Comparison of ENCODE assay signal across 15 cellular contexts in the genomic region with DNA sequence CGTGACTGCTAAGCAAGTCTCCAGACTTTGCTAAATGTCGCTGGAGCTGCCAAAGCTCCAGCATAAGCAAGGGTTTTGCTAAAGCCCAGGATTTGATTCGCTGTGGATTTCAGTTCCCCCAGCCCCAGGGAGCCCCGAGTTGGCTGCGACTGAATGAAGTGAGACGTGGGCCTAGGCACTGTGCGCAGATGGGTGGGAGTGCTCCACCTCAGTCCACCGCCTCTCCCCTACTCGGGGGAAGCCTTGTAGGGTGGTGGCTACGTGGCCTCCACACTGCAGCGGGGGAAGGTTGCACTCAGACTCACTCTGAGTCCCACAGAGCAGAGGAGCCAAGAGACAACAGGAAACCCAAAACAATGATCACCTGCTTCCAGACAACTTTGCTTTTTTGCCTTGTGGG.
DNase-seq lines count a peak whose midpoint lies in the region; ATAC-seq and TF ChIP-seq lines count a peak whose summit lies in the region.
"Had no signal": no experiment of that assay in that cellular context is flagged by ENCODE, and none has a peak within 500 bp of the region (broad histone marks: within the 10 kb centered on the region; RNA-seq: fewer than 3 reads in every experiment).

No MANE protein-coding gene starts in this region.

- no peaks in the 10 kb centered on the region for H3K9me3 Mint-ChIP-seq in natural killer cell treated with Interleukin-12 subunit alpha and Interleukin-12 subunit beta and Interleukin-15 and Interleukin-18, amount 100 ng/mL, for 72 hours
- H3K9me3 Mint-ChIP-seq in natural killer cell = no peaks in the 10 kb centered on the region
- H3K9me3 Mint-ChIP-seq: CD8-positive, alpha-beta memory T cell had no signal

- H3K4me2 ChIP-seq in GM23248 (ENCODE audit: unreplicated experiment) = no peak overlapping the region

- H2AFZ ChIP-seq in GM23248 = no peak overlapping the region

- H3K27ac Mint-ChIP-seq in natural killer cell treated with Interleukin-12 subunit alpha and Interleukin-12 subunit beta and Interleukin-15 and Interleukin-18, amount 100 ng/mL, for 72 hours = no peak overlapping the region
- no peak overlapping the region for H3K27ac Mint-ChIP-seq in natural killer cell
- H3K27ac Mint-ChIP-seq: CD4-positive, CD25-positive, alpha-beta regulatory T cell; CD8-positive, alpha-beta memory T cell had no signal

- H3K27ac ChIP-seq in coronary artery = no peak overlapping the region
- no peak overlapping the region for H3K27ac ChIP-seq in upper lobe of right lung
- H3K27ac ChIP-seq in GM23248 = no peak overlapping the region

- H3K27me3 Mint-ChIP-seq in natural killer cell treated with Interleukin-12 subunit alpha and Interleukin-12 subunit beta and Interleukin-15 and Interleukin-18, amount 100 ng/mL, for 72 hours = peaks cover 10 to 12% of the 10 kb centered on the region in 2 donors
- H3K27me3 Mint-ChIP-seq in natural killer cell (ENCODE audit: low read depth in 2 of 2) = peaks cover 0 to 3% of the 10 kb centered on the region in 2 donors
- H3K27me3 Mint-ChIP-seq: CD4-positive, CD25-positive, alpha-beta regulatory T cell had no signal

- H3K9ac ChIP-seq in GM23248 = no peak overlapping the region

- H3K36me3 Mint-ChIP-seq in natural killer cell treated with Interleukin-12 subunit alpha and Interleukin-12 subunit beta and Interleukin-15 and Interleukin-18, amount 100 ng/mL, for 72 hours = no peaks in the 10 kb centered on the region
- H3K36me3 Mint-ChIP-seq in natural killer cell = no peaks in the 10 kb centered on the region
- H3K36me3 Mint-ChIP-seq: CD4-positive, CD25-positive, alpha-beta regulatory T cell; CD8-positive, alpha-beta memory T cell had no signal

- H3K4me1 ChIP-seq in upper lobe of right lung (no peaks in the 10 kb centered on the region), GM23248 (ENCODE audit: insufficient read depth) (no peaks in the 10 kb centered on the region; the same call in 1 of the 2 replicates)
- H3K4me1 ChIP-seq: BE2C, Caco-2, HAP-1 had no signal

- H3K4me3 ChIP-seq in coronary artery (no peak overlapping the region), upper lobe of right lung (no peak overlapping the region), GM23248 (no peak overlapping the region), MG63 (no peak overlapping the region)
- H3K4me3 ChIP-seq: HAP-1 had no signal

- H3K36me3 ChIP-seq in upper lobe of right lung (no peaks in the 10 kb centered on the region), GM23248 (ENCODE audit: low read depth) (no peaks in the 10 kb centered on the region), MG63 (no peaks in the 10 kb centered on the region)
- H3K36me3 ChIP-seq: BE2C, HAP-1 had no signal

- no peaks in the 10 kb centered on the region for H3K9me3 ChIP-seq in upper lobe of right lung
- no peaks in the 10 kb centered on the region for H3K9me3 ChIP-seq in GM23248 (ENCODE audit: low read depth)
- no peaks in the 10 kb centered on the region for H3K9me3 ChIP-seq in MG63
- H3K9me3 ChIP-seq: BE2C, Caco-2, HAP-1 had no signal

- TF ChIP-seq CTCF in natural killer cell (IDR thresholded peaks at IDR 0.05) = no peak
- no peak for TF ChIP-seq CTCF in coronary artery (IDR thresholded peaks at IDR 0.05)
- no peak for TF ChIP-seq CTCF in upper lobe of right lung (IDR thresholded peaks at IDR 0.05)

- no peak overlapping the region for H3K4me3 Mint-ChIP-seq in natural killer cell treated with Interleukin-12 subunit alpha and Interleukin-12 subunit beta and Interleukin-15 and Interleukin-18, amount 100 ng/mL, for 72 hours
- H3K4me3 Mint-ChIP-seq in natural killer cell = no peak overlapping the region
- H3K4me3 Mint-ChIP-seq: CD4-positive, CD25-positive, alpha-beta regulatory T cell; CD8-positive, alpha-beta memory T cell had no signal

- H3K4me1 Mint-ChIP-seq in natural killer cell treated with Interleukin-12 subunit alpha and Interleukin-12 subunit beta and Interleukin-15 and Interleukin-18, amount 100 ng/mL, for 72 hours (ENCODE audit: low read depth in 2 of 2) = no peaks in the 10 kb centered on the region
- H3K4me1 Mint-ChIP-seq in natural killer cell = no peaks in the 10 kb centered on the region
- H3K4me1 Mint-ChIP-seq: CD4-positive, CD25-positive, alpha-beta regulatory T cell; CD8-positive, alpha-beta memory T cell had no signal

- intact Hi-C loops in natural killer cell (cut with micrococcal nuclease) (no loop called here), upper lobe of right lung (cut with DNase I) (no loop called here)

- peak; percentile 28 for DNase-seq in natural killer cell treated with Interleukin-12 subunit alpha and Interleukin-12 subunit beta and Interleukin-15 and Interleukin-18, amount 100 ng/mL, for 72 hours (ENCODE audit: low spot score)
- DNase-seq in natural killer cell = no peak
- peak; percentile 12 for DNase-seq in coronary artery (ENCODE audit: low spot score)
- peak; percentile 49 for DNase-seq in mesenteric fat pad (ENCODE audit: low spot score)
- DNase-seq in upper lobe of right lung = peak; percentile 38
- no peak for DNase-seq in GM23248
- no peak for DNase-seq in MG63
- DNase-seq: CD4-positive, CD25-positive, alpha-beta regulatory T cell; CD8-positive, alpha-beta memory T cell; GOT3 had no signal

- no peaks in the 10 kb centered on the region for H3K9me2 ChIP-seq in GM23248 (ENCODE audit: insufficient read depth)

- 78 to 79% methylated on average over 11 of the region's 11 CpGs for WGBS in GM23248 (ENCODE audit: low coverage in 1 of 2, low lambda C conversion rate in 2 of 2, missing lambda C conversion rate in 2 of 2), 2 experiments

- H4K20me1 ChIP-seq in GM23248 (ENCODE audit: insufficient read depth) = no peaks in the 10 kb centered on the region

- in situ Hi-C loops in GM23248 (cut with MboI) = no loop called here

- ATAC-seq in natural killer cell treated with Interleukin-12 subunit alpha and Interleukin-12 subunit beta and Interleukin-15 and Interleukin-18, amount 100 ng/mL, for 72 hours = no peak
- no peak for ATAC-seq in natural killer cell
- ATAC-seq in upper lobe of right lung = no peak
- ATAC-seq in GM19455 (IDR thresholded peaks at IDR 0.05; ENCODE audit: unreplicated experiment) = no peak
- ATAC-seq: HepG2 had no signal

- no peaks in the 10 kb centered on the region for H3F3A ChIP-seq in GM23248 (ENCODE audit: insufficient read depth)

- no peaks in the 10 kb centered on the region for H3K79me2 ChIP-seq in GM23248 (ENCODE audit: insufficient read depth)

- no peaks in the 10 kb centered on the region for H3K27me3 ChIP-seq in upper lobe of right lung
- H3K27me3 ChIP-seq in GM23248 (replicated peaks; ENCODE audit: insufficient read depth) = no peaks in the 10 kb centered on the region
- H3K27me3 ChIP-seq in MG63 = no peaks in the 10 kb centered on the region
- H3K27me3 ChIP-seq: BE2C had no signal

Comparison
In these comparisons a context has a peak if more than half of its experiments do, and no peak if none do; other contexts are left out.
1. DNase-seq: peak in natural killer cell treated with Interleukin-12 subunit alpha and Interleukin-12 subunit beta and Interleukin-15 and Interleukin-18, amount 100 ng/mL, for 72 hours (single experiment), coronary artery (single experiment), mesenteric fat pad (single experiment) and upper lobe of right lung (single experiment); none in natural killer cell (single experiment), GM23248 (single experiment) and MG63 (single experiment).